Comparison of ENCODE assay signal across 12 cellular contexts in genomic region chr12:127811988-127812387, GRCh38.
DNase-seq lines count a peak whose midpoint lies in the region; ATAC-seq, FAIRE-seq and TF ChIP-seq lines count a peak whose summit lies in the region.
"Had no signal": no experiment of that assay in that cellular context is flagged by ENCODE, and none has a peak within 500 bp of the region (broad histone marks: within the 10 kb centered on the region; RNA-seq: fewer than 3 reads in every experiment).

No MANE protein-coding gene starts in this region.

- FAIRE-seq in HTR-8/SVneo (lab: Jason Lieb, UNC) = peak; percentile 13
- FAIRE-seq: pancreas had no signal

- H3K4me1 ChIP-seq in A673 (ENCODE audit: insufficient read depth, low read length, poor library complexity, severe bottlenecking) = peaks cover 21% of the 10 kb centered on the region
- H3K4me1 ChIP-seq: Peyer's patch had no signal

- H3K4me3 ChIP-seq in A673 (ENCODE audit: low read depth, low read length, poor library complexity, severe bottlenecking) (no peak overlapping the region), choroid plexus epithelial cell (ENCODE audit: low read depth, low read length) (no peak overlapping the region)
- H3K4me3 ChIP-seq: pancreas, Peyer's patch had no signal

- no peaks in the 10 kb centered on the region for H3K9me3 ChIP-seq in A673 (ENCODE audit: low read depth, low read length, poor library complexity, severe bottlenecking)
- H3K9me3 ChIP-seq: pancreas, Peyer's patch had no signal

- H3K27ac ChIP-seq in A673 (ENCODE audit: low read depth, low read length, poor library complexity, severe bottlenecking) = no peak overlapping the region
- H3K27ac ChIP-seq: pancreas, Peyer's patch, VCaP had no signal

- TF ChIP-seq CTCF in A673 (conservative IDR thresholded peaks at IDR 0.05; ENCODE audit: low read depth, low read length) (no peak), choroid plexus epithelial cell (conservative IDR thresholded peaks at IDR 0.05; ENCODE audit: low read depth, low read length) (no peak)

- intact Hi-C loops in A673 (cut with micrococcal nuclease; ENCODE audit: unreplicated experiment) = no loop called here

- no peak for ATAC-seq in GM19351 (IDR thresholded peaks at IDR 0.05; ENCODE audit: unreplicated experiment)
- ATAC-seq: pancreas had no signal

- CTCF ChIA-PET in A673 (lab: Charles Lee) = no interaction called here

- BruUV-seq in A673 (replicated peaks; lab: Mats Ljungman, UMichigan) = no TSS peak

- H3K27me3 ChIP-seq in A673 (replicated peaks; ENCODE audit: insufficient read depth, low read depth, low read length, poor library complexity) = no peaks in the 10 kb centered on the region
- H3K27me3 ChIP-seq: pancreas, Peyer's patch had no signal

- no peaks in the 10 kb centered on the region for H3K36me3 ChIP-seq in A673 (ENCODE audit: insufficient read depth, low read length, poor library complexity, severe bottlenecking)
- H3K36me3 ChIP-seq: pancreas, Peyer's patch had no signal

- DNase-seq in A673 (ENCODE audit: low spot score) = peak; percentile 61
- DNase-seq in HTR-8/SVneo (ENCODE audit: insufficient read length, low spot score) = peak; percentile 9
- DNase-seq in choroid plexus epithelial cell (ENCODE audit: low read depth) = peak; percentile 33
- peak; percentile 80 for DNase-seq in left kidney (ENCODE audit: low read depth, low spot score)
- DNase-seq in activated effector memory CD4-positive, alpha-beta T cell treated with anti-CD3 and anti-CD28 coated beads, Interleukin-2, amount 50 U/mL, for 16 hours = no peak
- DNase-seq in NOMO-1 (lab: John Stamatoyannopoulos, UW; ENCODE audit: unreplicated experiment in 2 of 2) = no peak
- DNase-seq in activated CD4-positive, CD25-positive, alpha-beta regulatory T cell treated with anti-CD3 and anti-CD28 coated beads, Interleukin-2, amount 50 U/mL, for 72 hours = no peak
- DNase-seq: AML-193, pancreas, Peyer's patch had no signal

- POLR2A ChIA-PET in A673 (lab: Charles Lee; ENCODE audit: low non-redundant PET) = no interaction called here

Comparison
In these comparisons a context has a peak if more than half of its experiments do, and no peak if none do; other contexts are left out.
1. DNase-seq: peak in A673 (single experiment), HTR-8/SVneo (single experiment), choroid plexus epithelial cell (single experiment) and left kidney (single experiment); none in activated effector memory CD4-positive, alpha-beta T cell treated with anti-CD3 and anti-CD28 coated beads, Interleukin-2, amount 50 U/mL, for 16 hours (single experiment), NOMO-1 (0 of 2) and activated CD4-positive, CD25-positive, alpha-beta regulatory T cell treated with anti-CD3 and anti-CD28 coated beads, Interleukin-2, amount 50 U/mL, for 72 hours (single experiment).